In genomic region chr12:12890492-12890814, GRCh38 we compare ENCODE assay signal across 9 cellular contexts. TPM values are rescaled to one million over a fixed set of nuclear protein-coding genes. Genes with fewer than 3 reads are reported as not detected.
DNase-seq lines count a peak whose midpoint lies in the region; FAIRE-seq and TF ChIP-seq lines count a peak whose summit lies in the region.
"Had no signal": no experiment of that assay in that cellular context is flagged by ENCODE, and none has a peak within 500 bp of the region (broad histone marks: within the 10 kb centered on the region; RNA-seq: fewer than 3 reads in every experiment).

No MANE protein-coding gene starts in this region.

- no peak overlapping the region for H2BK5ac ChIP-seq in mesendoderm (ENCODE audit: low read length)

- no peak overlapping the region for H2BK15ac ChIP-seq in mesendoderm (replicated peaks; ENCODE audit: low read depth)

- H3K18ac ChIP-seq in mesendoderm (ENCODE audit: low read length): peak overlapping the region; percentile 64

- peak overlapping the region; percentile 77 for H3K56ac ChIP-seq in mesendoderm (ENCODE audit: low read length)

- no peak overlapping the region for H2BK120ac ChIP-seq in mesendoderm (ENCODE audit: low read depth, low read length)

- TF ChIP-seq CTCF in A673 (conservative IDR thresholded peaks at IDR 0.05; ENCODE audit: low read depth, low read length) (no peak), choroid plexus epithelial cell (conservative IDR thresholded peaks at IDR 0.05; ENCODE audit: low read depth, low read length) (no peak)

- peak overlapping the region; percentile 7 for H3K9ac ChIP-seq in HUES6 (ENCODE audit: low read length)
- H3K9ac ChIP-seq in mesendoderm (ENCODE audit: low read length): peak overlapping the region; percentile 60

- H2AK5ac ChIP-seq in mesendoderm (ENCODE audit: low read length): no peak overlapping the region

- peak overlapping the region; percentile 94 for H3K4me2 ChIP-seq in mesendoderm (ENCODE audit: low read length)

- no peak overlapping the region for H3K4ac ChIP-seq in mesendoderm (ENCODE audit: low read depth, low read length)

- H3K36me3 ChIP-seq in A673 (ENCODE audit: insufficient read depth, low read length, poor library complexity, severe bottlenecking) (no peaks in the 10 kb centered on the region), HUES6 (ENCODE audit: control insufficient read depth, insufficient read depth, low read length) (no peaks in the 10 kb centered on the region), mesendoderm (ENCODE audit: control insufficient read depth, insufficient read depth, low read length) (no peaks in the 10 kb centered on the region)

- BruUV-seq in A673 (replicated peaks; lab: Mats Ljungman, UMichigan): no TSS peak

- intact Hi-C loops in A673 (cut with micrococcal nuclease; ENCODE audit: unreplicated experiment): no loop called here

- H3K9me3 ChIP-seq in A673 (ENCODE audit: low read depth, low read length, poor library complexity, severe bottlenecking): no peaks in the 10 kb centered on the region
- no peaks in the 10 kb centered on the region for H3K9me3 ChIP-seq in HUES6 (ENCODE audit: control insufficient read depth, insufficient read depth, low read depth, low read length)

- POLR2A ChIA-PET in A673 (lab: Charles Lee; ENCODE audit: low non-redundant PET): no interaction called here

- H3K79me2 ChIP-seq in mesendoderm (ENCODE audit: control insufficient read depth, insufficient read depth, low read length): no peaks in the 10 kb centered on the region

- no peak for DNase-seq in A673 (ENCODE audit: low spot score)
- DNase-seq in choroid plexus epithelial cell (ENCODE audit: low read depth): no peak
- DNase-seq in mesendoderm: no peak
- DNase-seq in caudate nucleus (lab: John Stamatoyannopoulos, UW): no peak
- DNase-seq in activated CD4-positive, CD25-positive, alpha-beta regulatory T cell (lab: John Stamatoyannopoulos, UW): no peak
- no peak for DNase-seq in COR-L47 (lab: John Stamatoyannopoulos, UW)
- DNase-seq in GM12891 (ENCODE audit: insufficient read length, low spot score): no peak
- DNase-seq: NCI-H187 treated with DMSO at 0.1 percent for 48 hours had no signal

- WGBS in mesendoderm (ENCODE audit: extremely low coverage, insufficient coverage, low lambda C conversion rate): no CpG with 5 or more reads among the region's 12 CpGs

- CTCF ChIA-PET in A673 (lab: Charles Lee): no interaction called here

- H3K4me1 ChIP-seq in A673 (ENCODE audit: insufficient read depth, low read length, poor library complexity, severe bottlenecking): peaks cover 9% of the 10 kb centered on the region
- H3K4me1 ChIP-seq in HUES6 (ENCODE audit: control insufficient read depth, insufficient read depth, low read length): peaks cover 23% of the 10 kb centered on the region; the same call in 1 of the 2 replicates
- H3K4me1 ChIP-seq in mesendoderm (ENCODE audit: control insufficient read depth, low read depth, low read length): peaks cover 5% of the 10 kb centered on the region

- no peak overlapping the region for H3K23ac ChIP-seq in mesendoderm (ENCODE audit: low read length)

- no peak for FAIRE-seq in GM12891 (lab: Jason Lieb, UNC)

- H3K4me3 ChIP-seq in A673 (ENCODE audit: low read depth, low read length, poor library complexity, severe bottlenecking) (peak overlapping the region; percentile 52), HUES6 (ENCODE audit: low read depth, low read length) (peak overlapping the region; percentile 73), choroid plexus epithelial cell (ENCODE audit: low read depth, low read length) (peak overlapping the region; percentile 70), mesendoderm (ENCODE audit: low read length) (no peak overlapping the region)

- H4K5ac ChIP-seq in mesendoderm (ENCODE audit: low read length): no peak overlapping the region

- H3K27ac ChIP-seq in A673 (ENCODE audit: low read depth, low read length, poor library complexity, severe bottlenecking) (no peak overlapping the region), HUES6 (ENCODE audit: low read depth, low read length) (no peak overlapping the region), mesendoderm (ENCODE audit: low read depth, low read length) (no peak overlapping the region), caudate nucleus (ENCODE audit: low read depth, low read length) (no peak overlapping the region)

- no peaks in the 10 kb centered on the region for H3K79me1 ChIP-seq in mesendoderm (ENCODE audit: low read length)

- no peak overlapping the region for H4K8ac ChIP-seq in mesendoderm (ENCODE audit: low read depth, low read length)

- TF ChIP-seq POLR2A in GM12891 (IDR thresholded peaks at IDR 0.05; ENCODE audit: low read depth, low read length): no peak

- no peaks in the 10 kb centered on the region for H3K27me3 ChIP-seq in A673 (replicated peaks; ENCODE audit: insufficient read depth, low read depth, low read length, poor library complexity)
- peaks cover 64% of the 10 kb centered on the region for H3K27me3 ChIP-seq in HUES6 (ENCODE audit: control insufficient read depth, insufficient read depth, low read length)
- no peaks in the 10 kb centered on the region for H3K27me3 ChIP-seq in mesendoderm (ENCODE audit: insufficient read depth, low read length, poor library complexity)

TF ChIP-seq in GM12891, 5 proteins besides CTCF, POLR2A, EP300 and RAD21:
- TF ChIP-seq POU2F2 (IDR thresholded peaks at IDR 0.05; ENCODE audit: low read depth, low read length): no peak
- no peak for TF ChIP-seq SPI1 (IDR thresholded peaks at IDR 0.05; ENCODE audit: low read depth, low read length)
- no peak for TF ChIP-seq PAX5 (IDR thresholded peaks at IDR 0.05; ENCODE audit: insufficient read depth, low read length, severe bottlenecking)
- no peak for TF ChIP-seq POLR2AphosphoS5 (IDR thresholded peaks at IDR 0.05; ENCODE audit: low read depth, low read length)
- TF ChIP-seq TAF1 (IDR thresholded peaks at IDR 0.05; ENCODE audit: low read depth, low read length): no peak

RNA-seq across cellular contexts. Expression of gene GPRC5A, which starts 0.9 kb away (rescaled TPM):
- 0.22 and 0.56 TPM in 2 replicates for total RNA-seq in A673 (2021)
- 0.59 TPM for polyA plus RNA-seq in mesendoderm (2013, experiment 1 of 2)
- polyA plus RNA-seq in mesendoderm (2013, experiment 2 of 2): 0.52 TPM
- not detected for polyA plus RNA-seq in GM12891 (2012; ENCODE audit: low read depth, missing spikeins)
